ENCODE assay signal across 1 cellular context in genomic region chr2:8750221-8750620, GRCh38.
TF ChIP-seq lines count a peak whose summit lies in the region.

No MANE protein-coding gene starts in this region.

TF ChIP-seq in SK-N-SH treated with all-trans-retinoic acid at 6 μM for 48 hours, 23 proteins besides CTCF, POLR2A, EP300 and RAD21 (continued from another document):
- no peak for TF ChIP-seq PATZ1 (CRISPR knock-in tag; IDR thresholded peaks at IDR 0.05; ENCODE audit: borderline replicate concordance)
- TF ChIP-seq ZNF8 (CRISPR knock-in tag; IDR thresholded peaks at IDR 0.05): no peak
- peak; percentile 60 for TF ChIP-seq ISL1 (CRISPR knock-in tag; IDR thresholded peaks at IDR 0.05)
- TF ChIP-seq, protein P1, sequence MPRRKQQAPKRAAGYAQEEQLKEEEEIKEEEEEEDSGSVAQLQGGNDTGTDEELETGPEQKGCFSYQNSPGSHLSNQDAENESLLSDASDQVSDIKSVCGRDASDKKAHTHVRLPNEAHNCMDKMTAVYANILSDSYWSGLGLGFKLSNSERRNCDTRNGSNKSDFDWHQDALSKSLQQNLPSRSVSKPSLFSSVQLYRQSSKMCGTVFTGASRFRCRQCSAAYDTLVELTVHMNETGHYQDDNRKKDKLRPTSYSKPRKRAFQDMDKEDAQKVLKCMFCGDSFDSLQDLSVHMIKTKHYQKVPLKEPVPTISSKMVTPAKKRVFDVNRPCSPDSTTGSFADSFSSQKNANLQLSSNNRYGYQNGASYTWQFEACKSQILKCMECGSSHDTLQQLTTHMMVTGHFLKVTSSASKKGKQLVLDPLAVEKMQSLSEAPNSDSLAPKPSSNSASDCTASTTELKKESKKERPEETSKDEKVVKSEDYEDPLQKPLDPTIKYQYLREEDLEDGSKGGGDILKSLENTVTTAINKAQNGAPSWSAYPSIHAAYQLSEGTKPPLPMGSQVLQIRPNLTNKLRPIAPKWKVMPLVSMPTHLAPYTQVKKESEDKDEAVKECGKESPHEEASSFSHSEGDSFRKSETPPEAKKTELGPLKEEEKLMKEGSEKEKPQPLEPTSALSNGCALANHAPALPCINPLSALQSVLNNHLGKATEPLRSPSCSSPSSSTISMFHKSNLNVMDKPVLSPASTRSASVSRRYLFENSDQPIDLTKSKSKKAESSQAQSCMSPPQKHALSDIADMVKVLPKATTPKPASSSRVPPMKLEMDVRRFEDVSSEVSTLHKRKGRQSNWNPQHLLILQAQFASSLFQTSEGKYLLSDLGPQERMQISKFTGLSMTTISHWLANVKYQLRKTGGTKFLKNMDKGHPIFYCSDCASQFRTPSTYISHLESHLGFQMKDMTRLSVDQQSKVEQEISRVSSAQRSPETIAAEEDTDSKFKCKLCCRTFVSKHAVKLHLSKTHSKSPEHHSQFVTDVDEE (CRISPR knock-in tag; IDR thresholded peaks at IDR 0.05): peak; percentile 28; the same call in 1 of the 2 replicates
